ENCODE assay signal across 8 cellular contexts in genomic region chr9:83199240-83199639, GRCh38.
DNase-seq lines count a peak whose midpoint lies in the region; ATAC-seq, FAIRE-seq and TF ChIP-seq lines count a peak whose summit lies in the region.

No MANE protein-coding gene starts in this region.

- H3K9me3 ChIP-seq in SK-N-SH = no peaks in the 10 kb centered on the region
- H3K9me3 ChIP-seq in trophoblast cell (ENCODE audit: insufficient read depth, low read depth, low read length) = no peaks in the 10 kb centered on the region

- 43% methylated on average over 5 of the region's 5 CpGs for WGBS in SK-N-SH (ENCODE audit: low lambda C conversion rate)
- no CpG with 5 or more reads among the region's 5 CpGs for WGBS in trophoblast cell (ENCODE audit: extremely low coverage, insufficient coverage, insufficient read length)

- H3K27me3 ChIP-seq in SK-N-SH (ENCODE audit: insufficient read depth) (peaks cover 4% of the 10 kb centered on the region; the same call in 1 of the 2 replicates), trophoblast cell (ENCODE audit: insufficient read depth, low read length) (no peaks in the 10 kb centered on the region)

- H4K91ac ChIP-seq in trophoblast cell (ENCODE audit: low read depth, low read length) = no peak overlapping the region

- H4K8ac ChIP-seq in trophoblast cell (ENCODE audit: low read depth, low read length) = no peak overlapping the region

- H3K27ac ChIP-seq in SK-N-SH (ENCODE audit: low read depth in 2 of 2, low read length in 1 of 2) (no peak overlapping the region), trophoblast cell (ENCODE audit: low read depth, low read length) (no peak overlapping the region)

- H3K4me2 ChIP-seq in SK-N-SH (no peak overlapping the region), trophoblast cell (ENCODE audit: low read length) (no peak overlapping the region)

- H3K4me1 ChIP-seq in SK-N-SH (ENCODE audit: control insufficient read depth in 1 of 2, insufficient read depth in 2 of 2, low read depth in 1 of 2, low read length in 1 of 2) = peaks cover 0 to 8% of the 10 kb centered on the region in 2 experiments; a peak in 1 of 4 replicates
- no peaks in the 10 kb centered on the region for H3K4me1 ChIP-seq in trophoblast cell (ENCODE audit: control insufficient read depth in 1 of 2, insufficient read depth in 2 of 2, low read length in 2 of 2)

- no peak overlapping the region for H2BK120ac ChIP-seq in trophoblast cell (ENCODE audit: insufficient read depth, low read length, poor library complexity)

- peak; percentile 97 for TF ChIP-seq RAD21 in SK-N-SH (IDR thresholded peaks at IDR 0.05; ENCODE audit: low read length)

- H3F3A ChIP-seq in SK-N-SH (replicated peaks; ENCODE audit: insufficient read depth) = no peaks in the 10 kb centered on the region

- DNase-seq in D721Med (ENCODE audit: insufficient read length, low spot score) = no peak
- DNase-seq in SK-N-SH = peak; percentile 63
- DNase-seq in foreskin melanocyte = peak; percentile 24
- DNase-seq in trophoblast cell = peak; percentile 15 to 66
- no peak for DNase-seq in NCI-H187 treated with DMSO at 0.1 percent for 48 hours (lab: John Stamatoyannopoulos, UW)

- H2BK5ac ChIP-seq in trophoblast cell (ENCODE audit: low read depth, low read length, poor library complexity) = no peak overlapping the region

- H3K23ac ChIP-seq in trophoblast cell (ENCODE audit: low read length) = no peak overlapping the region

- TF ChIP-seq CTCF in D721Med (IDR thresholded peaks at IDR 0.05; ENCODE audit: insufficient read depth, missing control alignments) = peak; percentile 57
- peak; percentile 71 for TF ChIP-seq CTCF in LNCAP (IDR thresholded peaks at IDR 0.05)
- TF ChIP-seq CTCF in SK-N-SH (IDR thresholded peaks at IDR 0.05) = peak; percentile 69

- no peak overlapping the region for H4K12ac ChIP-seq in trophoblast cell (ENCODE audit: low read depth, low read length)

- no peak overlapping the region for H3K14ac ChIP-seq in trophoblast cell (ENCODE audit: low read length)

- H3K36me3 ChIP-seq in SK-N-SH (replicated peaks in 1 of 2; ENCODE audit: control insufficient read depth in 1 of 2, insufficient read depth in 2 of 2, low read length in 1 of 2) = no peaks in the 10 kb centered on the region
- no peaks in the 10 kb centered on the region for H3K36me3 ChIP-seq in trophoblast cell (ENCODE audit: control insufficient read depth in 1 of 2, insufficient read depth in 2 of 2, low read length in 2 of 2)

- no peak for ATAC-seq in GM21528 (IDR thresholded peaks at IDR 0.05; ENCODE audit: low FRiP score, unreplicated experiment)
- ATAC-seq in HG03097 (IDR thresholded peaks at IDR 0.05; ENCODE audit: low FRiP score, unreplicated experiment) = no peak

- H3K79me2 ChIP-seq in SK-N-SH (ENCODE audit: insufficient read depth) = no peaks in the 10 kb centered on the region
- H3K79me2 ChIP-seq in trophoblast cell (ENCODE audit: control insufficient read depth, insufficient read depth, low read length, poor library complexity) = no peaks in the 10 kb centered on the region

- no peaks in the 10 kb centered on the region for H4K20me1 ChIP-seq in SK-N-SH (ENCODE audit: insufficient read depth)

- no peak overlapping the region for H2BK12ac ChIP-seq in trophoblast cell (ENCODE audit: low read length)

- H3K18ac ChIP-seq in trophoblast cell (ENCODE audit: low read length) = no peak overlapping the region

- no peak overlapping the region; a peak in 1 of 4 replicates for H3K4me3 ChIP-seq in SK-N-SH (ENCODE audit: low read depth in 2 of 2, low read length in 1 of 2)
- no peak overlapping the region for H3K4me3 ChIP-seq in trophoblast cell (ENCODE audit: low read depth, low read length)

- CTCF ChIA-PET in SK-N-SH (lab: Yijun Ruan, JAX) = interaction anchor here (0.6 to 2.2 kb wide), 24 partner anchors 9 to 720 kb away, joined by 3 to 12 read pairs (median 3); partner anchors contain the start of gene FRMD3

- no peak overlapping the region for H3K4ac ChIP-seq in trophoblast cell (ENCODE audit: low read depth, low read length)

- no peaks in the 10 kb centered on the region for H3K9me2 ChIP-seq in SK-N-SH

- POLR2A ChIA-PET in SK-N-SH (lab: Yijun Ruan, JAX) = interaction anchor here (1.0 kb wide), 1 partner anchor 22 kb away, joined by 7 read pairs; no protein-coding TSS in a partner anchor

- H3K9ac ChIP-seq in SK-N-SH = no peak overlapping the region
- H3K9ac ChIP-seq in trophoblast cell (ENCODE audit: low read length) = no peak overlapping the region

- no peak for TF ChIP-seq EP300 in SK-N-SH (IDR thresholded peaks at IDR 0.05; ENCODE audit: borderline replicate concordance in 1 of 2, low read depth in 1 of 2, low read length in 1 of 2)

- FAIRE-seq in D721Med (lab: Jason Lieb, UNC) = no peak

- H2AFZ ChIP-seq in SK-N-SH (ENCODE audit: low read depth) (no peak overlapping the region), trophoblast cell (ENCODE audit: insufficient read depth, low read length, poor library complexity) (no peak overlapping the region)

- no peak overlapping the region for H2AK5ac ChIP-seq in trophoblast cell (ENCODE audit: low read length)

- no peaks in the 10 kb centered on the region for H3K79me1 ChIP-seq in trophoblast cell (ENCODE audit: low read length)

TF ChIP-seq in SK-N-SH, 30 proteins besides CTCF, POLR2A, EP300 and RAD21:
- TF ChIP-seq JUND (IDR thresholded peaks at IDR 0.05) = no peak
- TF ChIP-seq REST (IDR thresholded peaks at IDR 0.05; ENCODE audit: low read depth, low read length) = no peak
- TF ChIP-seq TAF1 (IDR thresholded peaks at IDR 0.05; ENCODE audit: borderline replicate concordance, low read depth, low read length) = no peak
- no peak for TF ChIP-seq TCF12 (IDR thresholded peaks at IDR 0.05)
- TF ChIP-seq SIN3A (IDR thresholded peaks at IDR 0.05; ENCODE audit: borderline replicate concordance, low read depth, low read length) = no peak
- TF ChIP-seq FOSL2 (IDR thresholded peaks at IDR 0.05; ENCODE audit: borderline replicate concordance, low read depth) = no peak
- peak; percentile 34 for TF ChIP-seq CHD2 (IDR thresholded peaks at IDR 0.05; ENCODE audit: low read length, partially characterized antibody)
- TF ChIP-seq NFIC (IDR thresholded peaks at IDR 0.05; ENCODE audit: borderline replicate concordance) = no peak
- TF ChIP-seq SMC3 (IDR thresholded peaks at IDR 0.05; ENCODE audit: low read depth, low read length) = peak; percentile 85

Comparison
In these comparisons a context has a peak if more than half of its experiments do, and no peak if none do; other contexts are left out.
1. DNase-seq: peak in SK-N-SH (single experiment), foreskin melanocyte (single experiment) and trophoblast cell (2 of 2); none in D721Med (single experiment) and NCI-H187 treated with DMSO at 0.1 percent for 48 hours (single experiment).
2. Peak in every context shown above with its lines, with median percentiles within 50 percentile points of each other: CTCF ChIP-seq.